Comparison of ENCODE assay signal across 1 cellular context in genomic region chr4:110245567-110245966, GRCh38.
A peak's percentile ranks its signal among the peaks of the same experiment; 100 is the strongest.
TF ChIP-seq lines count a peak whose summit lies in the region.

No MANE protein-coding gene starts in this region.

TF ChIP-seq in K562, 482 proteins besides CTCF, POLR2A, EP300 and RAD21:
- TF ChIP-seq SMARCA4 (IDR thresholded peaks at IDR 0.05) (peak; percentile 34; the same call in 1 of the 2 replicates), LEF1 (IDR thresholded peaks at IDR 0.05) (peak; percentile 17; the same call in 1 of the 2 replicates), MEIS2 (IDR thresholded peaks at IDR 0.05; ENCODE audit: partially characterized antibody) (peak; percentile 78), DPF2 (IDR thresholded peaks at IDR 0.05) (0 out of 2 replicates have a peak, but pooled peaks have one; percentile 33), ATF3 (IDR thresholded peaks at IDR 0.05) (peak; percentile 12; the same call in 1 of the 2 replicates), ATF3 (CRISPR knock-in tag; conservative IDR thresholded peaks at IDR 0.05) (no peak), MIER1 (IDR thresholded peaks at IDR 0.05; ENCODE audit: low read depth) (no peak), BRF1 (IDR thresholded peaks at IDR 0.05; ENCODE audit: borderline replicate concordance, extremely low read depth, insufficient read length) (no peak), PBX2 (CRISPR knock-in tag; IDR thresholded peaks at IDR 0.05; ENCODE audit: low read depth) (no peak), PBX2 (tag; conservative IDR thresholded peaks at IDR 0.05; ENCODE audit: low read depth) (0 out of 2 replicates have a peak, but pooled peaks have one; percentile 51), SIX5 (IDR thresholded peaks at IDR 0.05; ENCODE audit: borderline replicate concordance in 1 of 2, insufficient read depth in 1 of 2, low read depth in 1 of 2, low read length in 2 of 2) (0 out of 4 replicates have a peak, but pooled peaks of 1 of the 2 experiments have one; percentile 16), ZFPM2 (CRISPR knock-in tag; IDR thresholded peaks at IDR 0.05) (no peak), PKNOX1 (IDR thresholded peaks at IDR 0.05) (peak; percentile 44; the same call in 1 of the 2 replicates)
